Comparison of ENCODE assay signal across 3 cellular contexts in the genomic region with DNA sequence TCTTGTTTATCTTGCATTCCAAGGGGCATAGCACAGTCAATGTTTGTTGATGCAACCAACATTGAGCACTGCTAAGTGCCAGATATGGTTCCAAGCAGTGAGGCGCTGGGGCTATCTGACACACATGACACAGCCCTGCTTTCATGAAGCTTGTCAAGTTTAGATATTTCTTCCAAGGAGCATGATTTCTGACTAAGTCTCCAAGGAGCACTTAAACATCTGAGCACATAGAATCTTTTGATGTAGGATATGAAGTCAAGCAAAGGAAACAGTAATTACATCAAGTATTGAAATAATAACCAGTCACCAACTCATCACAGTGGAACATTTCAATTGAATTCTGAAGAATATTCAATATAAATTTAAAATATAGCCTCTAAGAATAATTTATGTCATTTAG.
"Had no signal": no experiment of that assay in that cellular context is flagged by ENCODE, and none has a peak within 500 bp of the region (broad histone marks: within the 10 kb centered on the region; RNA-seq: fewer than 3 reads in every experiment).

No MANE protein-coding gene starts in this region.

- DNase-seq: GDM1, GF-D8 had no signal

- H3K4me3 ChIP-seq: GM12878 had no signal
